8 cellular contexts compared by ENCODE assay signal in the genomic region with DNA sequence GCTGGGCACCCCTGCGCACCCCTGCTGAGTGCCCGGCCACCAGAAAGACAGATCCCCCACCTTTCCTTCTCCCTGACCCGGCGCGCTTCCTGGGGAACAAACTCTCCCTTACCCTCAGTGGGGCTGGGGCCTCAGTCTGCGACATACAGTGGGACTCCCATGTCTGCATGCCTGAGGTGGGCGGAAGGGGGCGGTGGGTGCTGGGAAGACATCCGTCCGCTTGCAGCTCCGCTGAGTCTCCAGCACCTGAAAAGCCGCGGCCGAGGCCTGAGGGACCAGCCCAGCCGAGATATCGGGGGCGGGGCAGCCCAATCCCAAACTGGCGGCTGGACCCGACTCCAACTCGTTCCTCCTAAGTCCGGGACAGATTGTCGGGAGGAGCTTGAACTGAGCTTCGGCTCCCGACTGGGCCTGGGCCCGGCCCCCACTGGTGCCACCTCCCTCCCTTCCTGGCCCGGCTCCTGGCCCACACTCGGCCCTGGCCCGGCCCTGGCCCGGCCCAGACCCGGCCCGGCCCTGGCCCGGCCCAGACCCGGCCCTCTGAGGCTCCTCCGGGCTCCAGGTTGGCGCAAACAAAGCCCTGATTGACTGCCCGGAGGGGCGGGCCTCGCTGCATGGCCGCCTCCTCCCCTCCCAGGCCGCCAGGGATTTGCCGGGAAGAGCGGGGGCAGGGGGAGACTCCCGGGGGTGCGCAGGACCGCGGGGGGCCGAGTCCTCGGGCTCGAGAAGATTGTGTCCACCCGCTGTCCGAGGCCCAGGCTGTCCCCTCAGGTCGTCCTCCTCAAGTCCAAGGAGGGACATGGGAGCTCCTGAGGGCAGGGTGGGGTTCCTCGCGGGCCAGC. TPM values are rescaled to one million over a fixed set of nuclear protein-coding genes. Genes with fewer than 3 reads are reported as not detected.
DNase-seq lines count a peak whose midpoint lies in the region; ATAC-seq and TF ChIP-seq lines count a peak whose summit lies in the region.

No MANE protein-coding gene starts in this region.

- intact Hi-C loops in dendritic cell treated with granulocyte-macrophage colony-stimulating factor and Interleukin-4, amounts not matched to agents 40 ng/mL and 50 ng/mL, for 4 days (cut with micrococcal nuclease): no loop called here
- intact Hi-C loops in spleen (cut with DNase I; ENCODE audit: low total_unique reads): no loop called here

- H3K36me3 Mint-ChIP-seq in T-helper 1 cell treated with Interleukin-12 subunit alpha and Interleukin-12 subunit beta and Interleukin-4 antibody, amounts not matched to agents 30 μg/mL and 1 μg/mL, for 36 hours (ENCODE audit: low read depth): no peaks in the 10 kb centered on the region
- H3K36me3 Mint-ChIP-seq in dendritic cell treated with granulocyte-macrophage colony-stimulating factor and Interleukin-4, amounts not matched to agents 40 ng/mL and 50 ng/mL, for 4 days (ENCODE audit: low read depth): no peaks in the 10 kb centered on the region

- H3K9me3 Mint-ChIP-seq in T-helper 1 cell treated with Interleukin-12 subunit alpha and Interleukin-12 subunit beta and Interleukin-4 antibody, amounts not matched to agents 30 μg/mL and 1 μg/mL, for 36 hours: no peaks in the 10 kb centered on the region
- no peaks in the 10 kb centered on the region for H3K9me3 Mint-ChIP-seq in dendritic cell treated with granulocyte-macrophage colony-stimulating factor and Interleukin-4, amounts not matched to agents 40 ng/mL and 50 ng/mL, for 4 days

- no peaks in the 10 kb centered on the region for H3K27me3 ChIP-seq in layer of hippocampus (ENCODE audit: control insufficient read depth, insufficient read depth, low read length)
- H3K27me3 ChIP-seq in spleen (replicated peaks in 1 of 7): peaks cover 0 to 59% (median 16%) of the 10 kb centered on the region in 7 donors

- no peaks in the 10 kb centered on the region for H3K9me3 ChIP-seq in spleen

- WGBS in spleen, 5 donors: 1 to 46% (median 21%) methylated on average over 10 to 54 of the region's 54 CpGs; no CpG with 5 or more reads in 1 of the 5 donors

- TF ChIP-seq CTCF in spleen (IDR thresholded peaks at IDR 0.05 in 8 of 11, conservative IDR thresholded peaks at IDR 0.05 in 3 of 11): no peak

- H3K36me3 ChIP-seq in spleen: no peaks in the 10 kb centered on the region

- H3K4me3 Mint-ChIP-seq in T-helper 1 cell treated with Interleukin-12 subunit alpha and Interleukin-12 subunit beta and Interleukin-4 antibody, amounts not matched to agents 30 μg/mL and 1 μg/mL, for 36 hours: peak overlapping the region; percentile 61
- peak overlapping the region; percentile 73 for H3K4me3 Mint-ChIP-seq in dendritic cell treated with granulocyte-macrophage colony-stimulating factor and Interleukin-4, amounts not matched to agents 40 ng/mL and 50 ng/mL, for 4 days

- peaks cover 0 to 31% (median 9%) of the 10 kb centered on the region in 6 donors for H3K4me1 ChIP-seq in spleen

- ATAC-seq in HG03521 (IDR thresholded peaks at IDR 0.05; ENCODE audit: unreplicated experiment): no peak
- no peak for ATAC-seq in HG03108 (IDR thresholded peaks at IDR 0.05; ENCODE audit: unreplicated experiment)

- no peak for TF ChIP-seq POLR2A in spleen (IDR thresholded peaks at IDR 0.05)

- H3K27ac Mint-ChIP-seq in T-helper 1 cell treated with Interleukin-12 subunit alpha and Interleukin-12 subunit beta and Interleukin-4 antibody, amounts not matched to agents 30 μg/mL and 1 μg/mL, for 36 hours: no peak overlapping the region
- H3K27ac Mint-ChIP-seq in dendritic cell treated with granulocyte-macrophage colony-stimulating factor and Interleukin-4, amounts not matched to agents 40 ng/mL and 50 ng/mL, for 4 days: no peak overlapping the region

- peaks cover 3% of the 10 kb centered on the region for H3K4me1 Mint-ChIP-seq in T-helper 1 cell treated with Interleukin-12 subunit alpha and Interleukin-12 subunit beta and Interleukin-4 antibody, amounts not matched to agents 30 μg/mL and 1 μg/mL, for 36 hours (ENCODE audit: low read depth)
- H3K4me1 Mint-ChIP-seq in dendritic cell treated with granulocyte-macrophage colony-stimulating factor and Interleukin-4, amounts not matched to agents 40 ng/mL and 50 ng/mL, for 4 days (ENCODE audit: low read depth): peaks cover 27% of the 10 kb centered on the region

- DNase-seq in activated CD4-positive, alpha-beta T cell treated with anti-CD3 and anti-CD28 coated beads, Interleukin-2, amount 50 U/mL, for 48 hours: peak; percentile 13 to 19
- no peak for DNase-seq in activated CD4-positive, alpha-beta T cell treated with anti-CD3 and anti-CD28 coated beads for 48 hours
- DNase-seq in spleen: peak; percentile 82

- peaks cover 42% of the 10 kb centered on the region for H3K27me3 Mint-ChIP-seq in T-helper 1 cell treated with Interleukin-12 subunit alpha and Interleukin-12 subunit beta and Interleukin-4 antibody, amounts not matched to agents 30 μg/mL and 1 μg/mL, for 36 hours (ENCODE audit: low read depth)
- peaks cover 52% of the 10 kb centered on the region for H3K27me3 Mint-ChIP-seq in dendritic cell treated with granulocyte-macrophage colony-stimulating factor and Interleukin-4, amounts not matched to agents 40 ng/mL and 50 ng/mL, for 4 days

- H3K4me3 ChIP-seq in spleen: peak overlapping the region; percentile 25 to 68 (median 36)

- peak overlapping the region; percentile 86 for H3K27ac ChIP-seq in layer of hippocampus (ENCODE audit: low read depth, low read length)
- H3K27ac ChIP-seq in spleen: peak overlapping the region; percentile 2 to 83 (median 77)

RNA-seq across cellular contexts. Expression of a gene that starts 0.9 kb away (rescaled TPM):
- total RNA-seq in spleen: 1 to 10 TPM; 2.6 to 4.4 (median 4.2) TPM
- polyA plus RNA-seq in spleen: 1 to 10 TPM in 1 of 3 donors, under 1 TPM in 2; 0.41 to 1.1 (median 0.97) TPM
